Comparison of ENCODE assay signal across 18 cellular contexts in genomic region chr5:56499877-56500276, GRCh38.
DNase-seq lines count a peak whose midpoint lies in the region; ATAC-seq and TF ChIP-seq lines count a peak whose summit lies in the region.
"Had no signal": no experiment of that assay in that cellular context is flagged by ENCODE, and none has a peak within 500 bp of the region (broad histone marks: within the 10 kb centered on the region; RNA-seq: fewer than 3 reads in every experiment).

No MANE protein-coding gene starts in this region.

- no peaks in the 10 kb centered on the region for H3K36me3 ChIP-seq in left ventricle myocardium inferior
- H3K36me3 ChIP-seq: BLaER1 treated with 17β-estradiol and CSF1 and Interleukin-3, amounts not matched to agents 10 nM and 100 nM had no signal

- no peaks in the 10 kb centered on the region for H3K27me3 Mint-ChIP-seq in stimulated activated memory B cell treated with anti-CD40 and anti-IgM and Interleukin-4, amounts not matched to agents 10 μg/mL and 1 μg/mL and 100 μg/mL, for 72 hours
- H3K27me3 Mint-ChIP-seq: B cell; CD4-positive, alpha-beta T cell had no signal

- intact Hi-C loops in left ventricle myocardium inferior (cut with micrococcal nuclease) = no loop called here
- intact Hi-C loops in cardiac septum (cut with DNase I) = no loop called here

- no peaks in the 10 kb centered on the region for H3K9me3 Mint-ChIP-seq in stimulated activated memory B cell treated with anti-CD40 and anti-IgM and Interleukin-4, amounts not matched to agents 10 μg/mL and 1 μg/mL and 100 μg/mL, for 72 hours
- H3K9me3 Mint-ChIP-seq: CD8-positive, alpha-beta T cell had no signal

- peaks cover 40% of the 10 kb centered on the region for H3K4me1 ChIP-seq in left ventricle myocardium inferior
- H3K4me1 ChIP-seq: A549 had no signal

- peaks cover 24% of the 10 kb centered on the region for H3K4me1 Mint-ChIP-seq in stimulated activated memory B cell treated with anti-CD40 and anti-IgM and Interleukin-4, amounts not matched to agents 10 μg/mL and 1 μg/mL and 100 μg/mL, for 72 hours

- peaks cover 4% of the 10 kb centered on the region for H3K9me3 ChIP-seq in left ventricle myocardium inferior (replicated peaks)
- H3K9me3 ChIP-seq: A549 had no signal

- no peaks in the 10 kb centered on the region for H3K27me3 ChIP-seq in left ventricle myocardium inferior (ENCODE audit: low read depth)
- H3K27me3 ChIP-seq: BLaER1 treated with 17β-estradiol and CSF1 and Interleukin-3, amounts not matched to agents 10 nM and 100 nM had no signal

- H3K36me3 Mint-ChIP-seq in stimulated activated memory B cell treated with anti-CD40 and anti-IgM and Interleukin-4, amounts not matched to agents 10 μg/mL and 1 μg/mL and 100 μg/mL, for 72 hours = no peaks in the 10 kb centered on the region
- H3K36me3 Mint-ChIP-seq: CD8-positive, alpha-beta T cell had no signal

- H3K27ac ChIP-seq in left ventricle myocardium inferior (replicated peaks) = peak overlapping the region; percentile 1
- H3K27ac ChIP-seq: 22Rv1; A549; BLaER1 treated with 17β-estradiol and CSF1 and Interleukin-3, amounts not matched to agents 10 nM and 100 nM; C4-2B had no signal

- H3K4me3 Mint-ChIP-seq in stimulated activated memory B cell treated with anti-CD40 and anti-IgM and Interleukin-4, amounts not matched to agents 10 μg/mL and 1 μg/mL and 100 μg/mL, for 72 hours = no peak overlapping the region
- H3K4me3 Mint-ChIP-seq: B cell; CD4-positive, alpha-beta T cell; CD8-positive, alpha-beta T cell had no signal

- TF ChIP-seq CTCF in left ventricle myocardium inferior (IDR thresholded peaks at IDR 0.05; ENCODE audit: borderline replicate concordance) = no peak

- no peak overlapping the region for H3K4me3 ChIP-seq in left ventricle myocardium inferior
- H3K4me3 ChIP-seq: A549; BLaER1 treated with 17β-estradiol and CSF1 and Interleukin-3, amounts not matched to agents 10 nM and 100 nM had no signal

- H3K27ac Mint-ChIP-seq in stimulated activated memory B cell treated with anti-CD40 and anti-IgM and Interleukin-4, amounts not matched to agents 10 μg/mL and 1 μg/mL and 100 μg/mL, for 72 hours = peak overlapping the region; percentile 17
- H3K27ac Mint-ChIP-seq: B cell; CD4-positive, alpha-beta T cell; CD8-positive, alpha-beta T cell had no signal

- no peak for ATAC-seq in stimulated activated memory B cell treated with anti-CD40 and anti-IgM and Interleukin-4, amounts not matched to agents 10 μg/mL and 1 μg/mL and 100 μg/mL, for 72 hours
- ATAC-seq in GM19324 (IDR thresholded peaks at IDR 0.05; ENCODE audit: low FRiP score, unreplicated experiment) = no peak
- no peak for ATAC-seq in GM21619 (IDR thresholded peaks at IDR 0.05; ENCODE audit: unreplicated experiment)
- ATAC-seq: A549; CD8-positive, alpha-beta T cell had no signal

- DNase-seq in left ventricle myocardium inferior (no peak), cardiac septum (ENCODE audit: low spot score) (no peak), dermis microvascular lymphatic vessel endothelial cell (ENCODE audit: low read depth in 2 of 2) (peak; percentile 31 to 89)
- DNase-seq: AML-193; Caco-2; Calu3; CD4-positive, alpha-beta T cell; CD8-positive, alpha-beta T cell; DMS79 treated with DMSO at 0.1 percent for 48 hours; GF-D8 had no signal

Comparison
In these comparisons a context has a peak if more than half of its experiments do, and no peak if none do; other contexts are left out.
1. DNase-seq: peak in dermis microvascular lymphatic vessel endothelial cell (2 of 2); none in left ventricle myocardium inferior (single experiment) and cardiac septum (single experiment).